Comparison of ENCODE assay signal across 12 cellular contexts in genomic region chr3:177281292-177281942, GRCh38.
DNase-seq lines count a peak whose midpoint lies in the region; ATAC-seq and TF ChIP-seq lines count a peak whose summit lies in the region.
"Had no signal": no experiment of that assay in that cellular context is flagged by ENCODE, and none has a peak within 500 bp of the region (broad histone marks: within the 10 kb centered on the region; RNA-seq: fewer than 3 reads in every experiment).

No MANE protein-coding gene starts in this region.

- WGBS in thyroid gland, 2 donors, result 80 to 85% methylated on average over 6 of the region's 6 CpGs

- TF ChIP-seq POLR2A in thyroid gland (IDR thresholded peaks at IDR 0.05), result no peak

- H2AFZ ChIP-seq in osteoblast (ENCODE audit: low read length), result no peak overlapping the region

- H3K27me3 ChIP-seq in thyroid gland (no peaks in the 10 kb centered on the region), osteoblast (ENCODE audit: insufficient read depth, low read length) (no peaks in the 10 kb centered on the region)
- H3K27me3 ChIP-seq: esophagus squamous epithelium had no signal

- H3K4me3 ChIP-seq in thyroid gland (replicated peaks in 1 of 3), result no peak overlapping the region
- H3K4me3 ChIP-seq in osteoblast (ENCODE audit: insufficient read depth, low read length), result no peak overlapping the region
- H3K4me3 ChIP-seq: esophagus squamous epithelium, left ventricle myocardium inferior, skin epidermis had no signal

- H3K79me2 ChIP-seq in osteoblast (ENCODE audit: insufficient read depth, low read length), result no peaks in the 10 kb centered on the region

- intact Hi-C loops in thyroid gland (cut with DNase I), result no loop called here

- no peaks in the 10 kb centered on the region for H3K36me3 ChIP-seq in thyroid gland
- H3K36me3 ChIP-seq in osteoblast (ENCODE audit: insufficient read depth, low read length), result no peaks in the 10 kb centered on the region
- H3K36me3 ChIP-seq: esophagus squamous epithelium, left ventricle myocardium inferior had no signal

- no peak overlapping the region for H3K4me2 ChIP-seq in osteoblast (ENCODE audit: insufficient read depth, low read length)

- TF ChIP-seq CTCF in thyroid gland (IDR thresholded peaks at IDR 0.05) (no peak), GM20000 (IDR thresholded peaks at IDR 0.05; ENCODE audit: extremely low read depth, missing control alignments) (no peak), osteoblast (IDR thresholded peaks at IDR 0.05; ENCODE audit: extremely low read depth, low read depth, low read length) (no peak)

- peak overlapping the region; percentile 65 to 83 for H3K27ac Mint-ChIP-seq in activated naive CD4-positive, alpha-beta T cell treated with anti-CD3 and anti-CD28 coated beads, Interleukin-2, amount 50 U/mL, for 72 hours

- peaks cover 0 to 21% of the 10 kb centered on the region in 2 donors for H3K36me3 Mint-ChIP-seq in activated naive CD4-positive, alpha-beta T cell treated with anti-CD3 and anti-CD28 coated beads, Interleukin-2, amount 50 U/mL, for 72 hours

- H4K20me1 ChIP-seq in osteoblast (ENCODE audit: insufficient read depth, low read length), result no peaks in the 10 kb centered on the region

- H3K27ac ChIP-seq in thyroid gland, result peak overlapping the region in 2 of 3 donors; percentile 38 to 95
- H3K27ac ChIP-seq in osteoblast (ENCODE audit: low read depth, low read length), result no peak overlapping the region
- H3K27ac ChIP-seq: esophagus squamous epithelium, left ventricle myocardium inferior had no signal

- peaks cover 26 to 27% of the 10 kb centered on the region in 2 donors for H3K4me1 ChIP-seq in thyroid gland
- no peaks in the 10 kb centered on the region for H3K4me1 ChIP-seq in osteoblast (ENCODE audit: insufficient read depth, low read length)

- peaks cover 0 to 4% of the 10 kb centered on the region in 2 donors for H3K9me3 Mint-ChIP-seq in activated naive CD4-positive, alpha-beta T cell treated with anti-CD3 and anti-CD28 coated beads, Interleukin-2, amount 50 U/mL, for 72 hours

- H3K9me3 ChIP-seq in thyroid gland, result no peaks in the 10 kb centered on the region
- H3K9me3 ChIP-seq in osteoblast (ENCODE audit: low read depth, low read length), result no peaks in the 10 kb centered on the region
- H3K9me3 ChIP-seq: esophagus squamous epithelium, left ventricle myocardium inferior had no signal

- DNase-seq in activated naive CD4-positive, alpha-beta T cell treated with anti-CD3 and anti-CD28 coated beads, Interleukin-2, amount 50 U/mL, for 72 hours (ENCODE audit: low spot score in 2 of 2), result no peak
- no peak for DNase-seq in activated naive CD4-positive, alpha-beta T cell (lab: John Stamatoyannopoulos, UW)
- DNase-seq in NCI-H774 (lab: John Stamatoyannopoulos, UW) (peak; percentile 77), cerebellar cortex (ENCODE audit: low spot score) (peak; percentile 22), thyroid gland (no peak), GM20000 (ENCODE audit: low spot score) (no peak), osteoblast (ENCODE audit: insufficient read length, low spot score, missing footprints) (no peak)
- DNase-seq: esophagus squamous epithelium, left ventricle myocardium inferior, T1000 had no signal

- peak in 1 of 2 donors; percentile 28 for ATAC-seq in activated naive CD4-positive, alpha-beta T cell treated with anti-CD3 and anti-CD28 coated beads, Interleukin-2, amount 50 U/mL, for 72 hours
- ATAC-seq in GM18858 (IDR thresholded peaks at IDR 0.05; ENCODE audit: unreplicated experiment), result no peak

Comparison
In these comparisons a context has a peak if more than half of its experiments do, and no peak if none do; other contexts are left out.
1. DNase-seq: peak in NCI-H774 (single experiment) and cerebellar cortex (single experiment); none in activated naive CD4-positive, alpha-beta T cell treated with anti-CD3 and anti-CD28 coated beads, Interleukin-2, amount 50 U/mL, for 72 hours (0 of 2), activated naive CD4-positive, alpha-beta T cell (0 of 4), thyroid gland (0 of 2), GM20000 (single experiment) and osteoblast (single experiment).